Comparison of ENCODE assay signal across 17 cellular contexts in genomic region chr17:31699281-31699680, GRCh38.
DNase-seq lines count a peak whose midpoint lies in the region; ATAC-seq and TF ChIP-seq lines count a peak whose summit lies in the region.
"Had no signal": no experiment of that assay in that cellular context is flagged by ENCODE, and none has a peak within 500 bp of the region (broad histone marks: within the 10 kb centered on the region; RNA-seq: fewer than 3 reads in every experiment).

No MANE protein-coding gene starts in this region.

- DNase-seq in EH (ENCODE audit: low read depth) = peak; percentile 36
- DNase-seq in RPMI8226 = peak; percentile 62
- peak; percentile 20 for DNase-seq in iris pigment epithelial cell (ENCODE audit: low read depth)
- no peak for DNase-seq in tibial nerve (ENCODE audit: low spot score in 2 of 2)
- no peak for DNase-seq in activated CD4-positive, alpha-beta T cell treated with anti-CD3 and anti-CD28 coated beads for 48 hours
- DNase-seq: activated CD4-positive, alpha-beta T cell treated with anti-CD3 and anti-CD28 coated beads, Interleukin-2, amount 50 U/mL, for 48 hours; activated naive CD4-positive, alpha-beta T cell treated with anti-CD3 and anti-CD28 coated beads, Interleukin-2, amount 50 U/mL, for 16 hours; activated T-cell treated with anti-CD3 and anti-CD28 coated beads, Interleukin-2, amount 50 U/mL, for 1 hour; effector memory CD8-positive, alpha-beta T cell; naive thymus-derived CD4-positive, alpha-beta T cell; NCI-H1105; Peyer's patch; stimulated activated CD4-positive, alpha-beta T cell treated with anti-CD3 and anti-CD28 coated beads, Interleukin-4, amount 100 ng/mL, for 1 hour; T-cell had no signal

- no peak for TF ChIP-seq EP300 in tibial nerve (IDR thresholded peaks at IDR 0.05)

- TF ChIP-seq POLR2A in tibial nerve (IDR thresholded peaks at IDR 0.05) = no peak

- H3K27ac ChIP-seq in HEK293 (ENCODE audit: extremely low read depth, low read depth, low read length) (no peak overlapping the region), tibial nerve (no peak overlapping the region)
- H3K27ac ChIP-seq: Peyer's patch had no signal

- H3K4me1 ChIP-seq in HEK293 (ENCODE audit: control insufficient read depth, insufficient read depth, low read length) (no peaks in the 10 kb centered on the region), tibial nerve (peaks cover 0 to 26% (median 8%) of the 10 kb centered on the region in 4 donors)

- TF ChIP-seq CTCF in HEK293 (tag by site-specific recombination; IDR thresholded peaks at IDR 0.05) (no peak), tibial nerve (IDR thresholded peaks at IDR 0.05) (no peak)

- H3K27me3 ChIP-seq in tibial nerve = no peaks in the 10 kb centered on the region
- H3K27me3 ChIP-seq: ascending aorta, Peyer's patch had no signal

- CTCF ChIA-PET in HEK293 (lab: Yijun Ruan, JAX) = interaction anchor here (0.7 kb wide), 1 partner anchor 315 kb away, joined by 3 read pairs; no protein-coding TSS in a partner anchor

- 54% methylated on average over 3 of the region's 3 CpGs for WGBS in tibial nerve, 2 donors

- POLR2A ChIA-PET in HEK293 (lab: Yijun Ruan, JAX) = no interaction called here

- H3K4me3 ChIP-seq in HEK293 (ENCODE audit: low read depth, low read length) (no peak overlapping the region), tibial nerve (no peak overlapping the region)
- H3K4me3 ChIP-seq: ascending aorta, Peyer's patch had no signal

- H3K36me3 ChIP-seq in HEK293 (ENCODE audit: control insufficient read depth in 2 of 2, insufficient read depth in 1 of 2, low read length in 2 of 2) (no peaks in the 10 kb centered on the region), tibial nerve (no peaks in the 10 kb centered on the region)
- H3K36me3 ChIP-seq: ascending aorta, Peyer's patch had no signal

- no peaks in the 10 kb centered on the region for H3K9me3 ChIP-seq in HEK293 (ENCODE audit: control insufficient read depth, insufficient read depth, low read depth, low read length)
- H3K9me3 ChIP-seq in tibial nerve = peaks cover 0 to 23% (median 0%) of the 10 kb centered on the region in 4 donors
- H3K9me3 ChIP-seq: ascending aorta, Peyer's patch had no signal

- ATAC-seq in HG02678 (IDR thresholded peaks at IDR 0.05; ENCODE audit: unreplicated experiment) = no peak
- ATAC-seq: effector memory CD8-positive, alpha-beta T cell; naive thymus-derived CD4-positive, alpha-beta T cell; T-cell had no signal

TF ChIP-seq in HEK293, 187 proteins besides CTCF, POLR2A, EP300 and RAD21:
- TF ChIP-seq KLF8 (tag by site-specific recombination; IDR thresholded peaks at IDR 0.05) = no peak
- TF ChIP-seq MEIS1 (CRISPR knock-in tag; IDR thresholded peaks at IDR 0.05; ENCODE audit: borderline replicate concordance) = no peak
- no peak for TF ChIP-seq SETDB1 (IDR thresholded peaks at IDR 0.05; ENCODE audit: insufficient read length, low read length)
- TF ChIP-seq ZNF768 (tag by site-specific recombination; IDR thresholded peaks at IDR 0.05) = peak; percentile 95
- peak; percentile 59 for TF ChIP-seq KLF9 (tag by site-specific recombination; IDR thresholded peaks at IDR 0.05; ENCODE audit: low read depth)
- TF ChIP-seq ZNF350 (tag by site-specific recombination; IDR thresholded peaks at IDR 0.05) = no peak
- TF ChIP-seq ZNF239 (tag by site-specific recombination; IDR thresholded peaks at IDR 0.05) = no peak
- no peak for TF ChIP-seq TSHZ1 (tag by site-specific recombination; IDR thresholded peaks at IDR 0.05; ENCODE audit: borderline replicate concordance)

Comparison
In these comparisons a context has a peak if more than half of its experiments do, and no peak if none do; other contexts are left out.
1. DNase-seq: peak in EH (single experiment), RPMI8226 (single experiment) and iris pigment epithelial cell (single experiment); none in tibial nerve (0 of 2) and activated CD4-positive, alpha-beta T cell treated with anti-CD3 and anti-CD28 coated beads for 48 hours (single experiment).